In genomic region chr2:112542974-112543760, GRCh38 we compare ENCODE assay signal across 8 cellular contexts. TPM values are rescaled to one million over a fixed set of nuclear protein-coding genes. Genes with fewer than 3 reads are reported as not detected.
DNase-seq lines count a peak whose midpoint lies in the region; ATAC-seq and TF ChIP-seq lines count a peak whose summit lies in the region.

No MANE protein-coding gene starts in this region.

- H3K4me1 ChIP-seq in ascending aorta (peaks cover 3 to 11% of the 10 kb centered on the region in 2 donors), liver (ENCODE audit: control insufficient read depth in 4 of 4, insufficient read depth in 4 of 4, low read length in 3 of 4) (peaks cover 7 to 33% (median 22%) of the 10 kb centered on the region in 4 donors), upper lobe of right lung (peaks cover 36% of the 10 kb centered on the region)

- no peaks in the 10 kb centered on the region for H3K9me3 ChIP-seq in ascending aorta
- H3K9me3 ChIP-seq in liver (ENCODE audit: control insufficient read depth in 4 of 4, low read length in 3 of 4) = no peaks in the 10 kb centered on the region
- no peaks in the 10 kb centered on the region for H3K9me3 ChIP-seq in upper lobe of right lung

- H3K4me3 ChIP-seq in ascending aorta (peak overlapping the region; percentile 86), liver (ENCODE audit: low read depth in 1 of 3, low read length in 3 of 3) (peak overlapping the region; percentile 88 to 98 (median 95)), upper lobe of right lung (peak overlapping the region; percentile 82)

- TF ChIP-seq CTCF in LNCAP (IDR thresholded peaks at IDR 0.05) (0 out of 2 replicates have a peak, but pooled peaks have one; percentile 18), ascending aorta (IDR thresholded peaks at IDR 0.05) (no peak), liver (IDR thresholded peaks at IDR 0.05; ENCODE audit: low read depth, low read length, missing input control) (no peak), upper lobe of right lung (IDR thresholded peaks at IDR 0.05) (no peak)

- H3K36me3 ChIP-seq in ascending aorta (peaks cover 7 to 9% of the 10 kb centered on the region in 2 donors), liver (ENCODE audit: control insufficient read depth in 4 of 4, insufficient read depth in 3 of 4, low read depth in 1 of 4, low read length in 3 of 4) (peaks cover 0 to 7% (median 3%) of the 10 kb centered on the region in 4 donors), upper lobe of right lung (peaks cover 21% of the 10 kb centered on the region)

- H3K27me3 ChIP-seq in ascending aorta (no peaks in the 10 kb centered on the region), liver (ENCODE audit: control insufficient read depth in 4 of 4, insufficient read depth in 4 of 4, low read length in 3 of 4) (no peaks in the 10 kb centered on the region), upper lobe of right lung (no peaks in the 10 kb centered on the region)

- peak overlapping the region; percentile 63 to 69 for H3K9ac ChIP-seq in liver (ENCODE audit: low read depth in 1 of 2, low read length in 2 of 2)

- ATAC-seq in upper lobe of right lung = no peak
- ATAC-seq in HG03045 (IDR thresholded peaks at IDR 0.05; ENCODE audit: unreplicated experiment) = no peak

- DNase-seq in activated effector memory CD4-positive, alpha-beta T cell treated with anti-CD3 and anti-CD28 coated beads, Interleukin-2, amount 50 U/mL, for 16 hours = peak; percentile 63
- DNase-seq in activated effector memory CD4-positive, alpha-beta T cell treated with Interleukin-2 at 50 U/mL for 16 hours = no peak
- DNase-seq in ascending aorta (ENCODE audit: low spot score in 2 of 2) (no peak), upper lobe of right lung (no peak), NCI-H187 treated with DMSO at 0.1 percent for 48 hours (lab: John Stamatoyannopoulos, UW) (no peak)

- H3K27ac ChIP-seq in ascending aorta (no peak overlapping the region), liver (ENCODE audit: low read depth in 1 of 2, low read length in 2 of 2) (peak overlapping the region; percentile 63 to 78), upper lobe of right lung (peak overlapping the region; percentile 93)

- intact Hi-C loops in ascending aorta (cut with DNase I) (loop anchor here (1.0 kb wide), 3 partner anchors 41 to 102 kb away; partner anchors contain the start of genes CHCHD5 and SLC20A1), upper lobe of right lung (cut with DNase I) (no loop called here)

- WGBS in liver = 11% methylated on average over 20 of the region's 20 CpGs

- no peak for TF ChIP-seq RAD21 in liver (IDR thresholded peaks at IDR 0.05)

TF ChIP-seq in liver, 16 proteins besides CTCF, POLR2A, EP300 and RAD21:
- no peak for TF ChIP-seq YY1 (IDR thresholded peaks at IDR 0.05)
- no peak for TF ChIP-seq HNF4G (IDR thresholded peaks at IDR 0.05)
- TF ChIP-seq, protein P1, sequence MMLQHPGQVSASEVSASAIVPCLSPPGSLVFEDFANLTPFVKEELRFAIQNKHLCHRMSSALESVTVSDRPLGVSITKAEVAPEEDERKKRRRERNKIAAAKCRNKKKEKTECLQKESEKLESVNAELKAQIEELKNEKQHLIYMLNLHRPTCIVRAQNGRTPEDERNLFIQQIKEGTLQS (IDR thresholded peaks at IDR 0.05) = no peak
- TF ChIP-seq TAF1 (conservative IDR thresholded peaks at IDR 0.05) = no peak
- TF ChIP-seq EGR1 (IDR thresholded peaks at IDR 0.05; ENCODE audit: low read depth in 2 of 2) = no peak
- TF ChIP-seq FOXA1 (IDR thresholded peaks at IDR 0.05) = no peak
- TF ChIP-seq GABPA (IDR thresholded peaks at IDR 0.05 in 1 of 2, conservative IDR thresholded peaks at IDR 0.05 in 1 of 2) = no peak
- TF ChIP-seq, protein P2, sequence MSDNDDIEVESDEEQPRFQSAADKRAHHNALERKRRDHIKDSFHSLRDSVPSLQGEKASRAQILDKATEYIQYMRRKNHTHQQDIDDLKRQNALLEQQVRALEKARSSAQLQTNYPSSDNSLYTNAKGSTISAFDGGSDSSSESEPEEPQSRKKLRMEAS (IDR thresholded peaks at IDR 0.05) = no peak
- TF ChIP-seq HNF4A (conservative IDR thresholded peaks at IDR 0.05) = no peak
- no peak for TF ChIP-seq JUND (IDR thresholded peaks at IDR 0.05)
- no peak for TF ChIP-seq SP1 (IDR thresholded peaks at IDR 0.05)
- no peak for TF ChIP-seq NR2F2 (IDR thresholded peaks at IDR 0.05)
- TF ChIP-seq, protein P3, sequence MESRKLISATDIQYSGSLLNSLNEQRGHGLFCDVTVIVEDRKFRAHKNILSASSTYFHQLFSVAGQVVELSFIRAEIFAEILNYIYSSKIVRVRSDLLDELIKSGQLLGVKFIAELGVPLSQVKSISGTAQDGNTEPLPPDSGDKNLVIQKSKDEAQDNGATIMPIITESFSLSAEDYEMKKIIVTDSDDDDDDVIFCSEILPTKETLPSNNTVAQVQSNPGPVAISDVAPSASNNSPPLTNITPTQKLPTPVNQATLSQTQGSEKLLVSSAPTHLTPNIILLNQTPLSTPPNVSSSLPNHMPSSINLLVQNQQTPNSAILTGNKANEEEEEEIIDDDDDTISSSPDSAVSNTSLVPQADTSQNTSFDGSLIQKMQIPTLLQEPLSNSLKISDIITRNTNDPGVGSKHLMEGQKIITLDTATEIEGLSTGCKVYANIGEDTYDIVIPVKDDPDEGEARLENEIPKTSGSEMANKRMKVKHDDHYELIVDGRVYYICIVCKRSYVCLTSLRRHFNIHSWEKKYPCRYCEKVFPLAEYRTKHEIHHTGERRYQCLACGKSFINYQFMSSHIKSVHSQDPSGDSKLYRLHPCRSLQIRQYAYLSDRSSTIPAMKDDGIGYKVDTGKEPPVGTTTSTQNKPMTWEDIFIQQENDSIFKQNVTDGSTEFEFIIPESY (IDR thresholded peaks at IDR 0.05) = no peak
- no peak for TF ChIP-seq FOXA2 (IDR thresholded peaks at IDR 0.05)
- no peak for TF ChIP-seq RXRA (IDR thresholded peaks at IDR 0.05)
- TF ChIP-seq, protein P4, sequence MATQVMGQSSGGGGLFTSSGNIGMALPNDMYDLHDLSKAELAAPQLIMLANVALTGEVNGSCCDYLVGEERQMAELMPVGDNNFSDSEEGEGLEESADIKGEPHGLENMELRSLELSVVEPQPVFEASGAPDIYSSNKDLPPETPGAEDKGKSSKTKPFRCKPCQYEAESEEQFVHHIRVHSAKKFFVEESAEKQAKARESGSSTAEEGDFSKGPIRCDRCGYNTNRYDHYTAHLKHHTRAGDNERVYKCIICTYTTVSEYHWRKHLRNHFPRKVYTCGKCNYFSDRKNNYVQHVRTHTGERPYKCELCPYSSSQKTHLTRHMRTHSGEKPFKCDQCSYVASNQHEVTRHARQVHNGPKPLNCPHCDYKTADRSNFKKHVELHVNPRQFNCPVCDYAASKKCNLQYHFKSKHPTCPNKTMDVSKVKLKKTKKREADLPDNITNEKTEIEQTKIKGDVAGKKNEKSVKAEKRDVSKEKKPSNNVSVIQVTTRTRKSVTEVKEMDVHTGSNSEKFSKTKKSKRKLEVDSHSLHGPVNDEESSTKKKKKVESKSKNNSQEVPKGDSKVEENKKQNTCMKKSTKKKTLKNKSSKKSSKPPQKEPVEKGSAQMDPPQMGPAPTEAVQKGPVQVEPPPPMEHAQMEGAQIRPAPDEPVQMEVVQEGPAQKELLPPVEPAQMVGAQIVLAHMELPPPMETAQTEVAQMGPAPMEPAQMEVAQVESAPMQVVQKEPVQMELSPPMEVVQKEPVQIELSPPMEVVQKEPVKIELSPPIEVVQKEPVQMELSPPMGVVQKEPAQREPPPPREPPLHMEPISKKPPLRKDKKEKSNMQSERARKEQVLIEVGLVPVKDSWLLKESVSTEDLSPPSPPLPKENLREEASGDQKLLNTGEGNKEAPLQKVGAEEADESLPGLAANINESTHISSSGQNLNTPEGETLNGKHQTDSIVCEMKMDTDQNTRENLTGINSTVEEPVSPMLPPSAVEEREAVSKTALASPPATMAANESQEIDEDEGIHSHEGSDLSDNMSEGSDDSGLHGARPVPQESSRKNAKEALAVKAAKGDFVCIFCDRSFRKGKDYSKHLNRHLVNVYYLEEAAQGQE (IDR thresholded peaks at IDR 0.05) = no peak

RNA-seq across cellular contexts. Expression of gene POLR1B, which starts 0.9 kb away (rescaled TPM):
- total RNA-seq in ascending aorta (3.6 TPM), liver (10 to 100 TPM; 13.1 to 23.8 TPM), upper lobe of right lung (22.1 TPM)
- 1 to 10 TPM; 6.5 to 8.5 TPM for polyA plus RNA-seq in liver

RNA-seq across cellular contexts. Expression of gene CHCHD5, which starts 41.2 kb away (rescaled TPM):
- 26.5 TPM for total RNA-seq in ascending aorta
- 1 to 10 TPM; 5.0 to 5.8 TPM for total RNA-seq in liver
- polyA plus RNA-seq in liver = 10 to 100 TPM; 36.6 to 59.9 TPM
- total RNA-seq in upper lobe of right lung = 23.9 TPM

Comparison
In these comparisons a context has a peak if more than half of its experiments do, and no peak if none do; other contexts are left out.
1. H3K27ac ChIP-seq: peak in liver (2 of 2) and upper lobe of right lung (single experiment); none in ascending aorta (0 of 2).
2. Peak in every context shown above with its lines, with median percentiles within 50 percentile points of each other: H3K4me3 ChIP-seq.